Comparison of ENCODE assay signal across 2 cellular contexts in the genomic region with DNA sequence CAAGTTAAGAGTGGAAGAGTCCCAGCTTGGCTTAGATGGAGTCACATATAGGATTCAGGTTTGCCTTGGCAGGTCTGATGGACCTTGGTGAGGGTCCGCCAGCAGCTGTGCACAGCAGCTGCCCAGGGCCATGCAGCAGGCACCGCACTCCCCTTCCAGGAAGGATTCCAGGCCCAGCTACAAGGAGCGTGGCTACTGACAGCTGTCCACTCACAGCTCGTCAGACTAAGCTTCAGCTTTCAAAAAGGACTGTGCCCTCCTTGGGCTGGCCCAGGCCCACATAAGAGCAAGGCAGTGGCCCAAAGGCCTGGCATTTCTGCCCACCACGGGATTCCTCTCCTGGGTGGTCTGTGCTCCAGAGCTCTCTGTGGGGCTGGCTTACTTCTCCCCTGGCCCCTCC.
TF ChIP-seq lines count a peak whose summit lies in the region.

No MANE protein-coding gene starts in this region.

TF ChIP-seq in liver, 16 proteins besides CTCF, POLR2A, EP300 and RAD21 (continued from another document):
- TF ChIP-seq MAX (IDR thresholded peaks at IDR 0.05) = no peak
TF ChIP-seq in liver: peak in this region for 0.

TF ChIP-seq in HepG2, 621 proteins besides CTCF, POLR2A, EP300 and RAD21 (continued from another document):
- TF ChIP-seq, protein P1, sequence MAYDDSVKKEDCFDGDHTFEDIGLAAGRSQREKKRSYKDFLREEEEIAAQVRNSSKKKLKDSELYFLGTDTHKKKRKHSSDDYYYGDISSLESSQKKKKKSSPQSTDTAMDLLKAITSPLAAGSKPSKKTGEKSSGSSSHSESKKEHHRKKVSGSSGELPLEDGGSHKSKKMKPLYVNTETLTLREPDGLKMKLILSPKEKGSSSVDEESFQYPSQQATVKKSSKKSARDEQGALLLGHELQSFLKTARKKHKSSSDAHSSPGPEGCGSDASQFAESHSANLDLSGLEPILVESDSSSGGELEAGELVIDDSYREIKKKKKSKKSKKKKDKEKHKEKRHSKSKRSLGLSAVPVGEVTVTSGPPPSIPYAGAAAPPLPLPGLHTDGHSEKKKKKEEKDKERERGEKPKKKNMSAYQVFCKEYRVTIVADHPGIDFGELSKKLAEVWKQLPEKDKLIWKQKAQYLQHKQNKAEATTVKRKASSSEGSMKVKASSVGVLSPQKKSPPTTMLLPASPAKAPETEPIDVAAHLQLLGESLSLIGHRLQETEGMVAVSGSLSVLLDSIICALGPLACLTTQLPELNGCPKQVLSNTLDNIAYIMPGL (CRISPR knock-in tag; IDR thresholded peaks at IDR 0.05; ENCODE audit: borderline replicate concordance in 1 of 2, low read depth in 1 of 2) = no peak
- TF ChIP-seq ZNF230 (CRISPR knock-in tag; IDR thresholded peaks at IDR 0.05) (no peak), KDM2A (CRISPR knock-in tag; IDR thresholded peaks at IDR 0.05; ENCODE audit: borderline replicate concordance, low read depth) (no peak), DNMT3B (CRISPR knock-in tag; conservative IDR thresholded peaks at IDR 0.05) (no peak), JARID2 (CRISPR knock-in tag; IDR thresholded peaks at IDR 0.05; ENCODE audit: insufficient replicate concordance) (no peak), STAT5B (CRISPR knock-in tag; IDR thresholded peaks at IDR 0.05) (no peak)
